1 cellular context compared by ENCODE assay signal in the genomic region with DNA sequence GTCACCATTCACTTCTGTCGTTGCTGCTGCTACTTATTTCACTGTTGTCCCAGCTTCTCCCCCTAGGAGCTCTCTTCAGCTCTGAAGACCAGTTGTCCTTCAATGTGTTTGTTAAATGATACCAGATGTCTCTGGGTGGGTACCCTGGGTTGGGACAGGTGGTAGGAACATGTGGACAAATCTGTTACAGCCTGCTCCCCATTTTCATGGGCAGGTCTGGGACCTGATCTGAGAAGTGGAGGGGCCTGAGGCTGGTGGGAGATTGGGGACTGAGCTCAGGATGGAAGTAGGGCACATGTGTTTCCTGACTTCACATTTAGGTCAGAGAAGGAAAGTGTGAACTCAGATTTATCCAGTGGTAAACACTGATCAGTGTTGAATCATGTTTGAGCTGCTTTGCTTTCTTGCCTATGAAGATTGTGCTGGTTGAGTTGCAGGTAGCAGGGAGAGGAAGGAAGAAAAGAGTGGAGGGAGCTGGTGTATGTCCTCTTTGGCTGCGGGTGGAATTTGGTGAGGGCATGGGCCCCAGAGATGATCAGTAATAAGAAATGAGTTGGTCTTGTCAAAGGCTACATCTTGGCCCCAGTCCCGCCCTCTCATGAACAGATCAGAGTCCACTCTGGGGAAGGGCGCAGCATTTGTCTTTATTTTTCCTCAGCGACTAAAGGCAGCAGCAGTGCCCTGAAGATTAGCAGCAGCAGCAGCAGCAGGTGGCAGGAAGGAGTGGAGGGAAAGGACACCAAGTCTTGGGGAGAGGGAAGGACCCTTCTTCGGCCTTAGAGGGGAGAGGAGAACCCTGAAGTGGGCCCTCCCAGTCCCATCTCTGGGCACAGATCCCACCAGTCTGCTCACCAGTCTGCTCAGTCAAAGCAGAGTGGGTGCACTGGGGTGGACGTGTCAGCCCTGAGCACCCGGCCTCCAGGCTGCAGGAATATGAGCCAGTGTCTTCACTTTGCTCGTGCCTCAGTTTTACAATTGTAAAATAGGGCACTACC.
TF ChIP-seq lines count a peak whose summit lies in the region.

No MANE protein-coding gene starts in this region.

TF ChIP-seq in A549, 52 proteins besides CTCF, POLR2A, EP300 and RAD21:
- no peak for TF ChIP-seq POLR2AphosphoS2 (conservative IDR thresholded peaks at IDR 0.05; ENCODE audit: low read length)
- no peak for TF ChIP-seq EHF (CRISPR knock-in tag; IDR thresholded peaks at IDR 0.05)
- no peak for TF ChIP-seq ZC3H11A (IDR thresholded peaks at IDR 0.05)
- TF ChIP-seq, protein P1, sequence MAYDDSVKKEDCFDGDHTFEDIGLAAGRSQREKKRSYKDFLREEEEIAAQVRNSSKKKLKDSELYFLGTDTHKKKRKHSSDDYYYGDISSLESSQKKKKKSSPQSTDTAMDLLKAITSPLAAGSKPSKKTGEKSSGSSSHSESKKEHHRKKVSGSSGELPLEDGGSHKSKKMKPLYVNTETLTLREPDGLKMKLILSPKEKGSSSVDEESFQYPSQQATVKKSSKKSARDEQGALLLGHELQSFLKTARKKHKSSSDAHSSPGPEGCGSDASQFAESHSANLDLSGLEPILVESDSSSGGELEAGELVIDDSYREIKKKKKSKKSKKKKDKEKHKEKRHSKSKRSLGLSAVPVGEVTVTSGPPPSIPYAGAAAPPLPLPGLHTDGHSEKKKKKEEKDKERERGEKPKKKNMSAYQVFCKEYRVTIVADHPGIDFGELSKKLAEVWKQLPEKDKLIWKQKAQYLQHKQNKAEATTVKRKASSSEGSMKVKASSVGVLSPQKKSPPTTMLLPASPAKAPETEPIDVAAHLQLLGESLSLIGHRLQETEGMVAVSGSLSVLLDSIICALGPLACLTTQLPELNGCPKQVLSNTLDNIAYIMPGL (CRISPR knock-in tag; IDR thresholded peaks at IDR 0.05; ENCODE audit: borderline replicate concordance), result no peak
- no peak for TF ChIP-seq FOSB (CRISPR knock-in tag; IDR thresholded peaks at IDR 0.05)
- TF ChIP-seq CHD2 (IDR thresholded peaks at IDR 0.05; ENCODE audit: low read length, partially characterized antibody), result no peak
- no peak for TF ChIP-seq RCOR1 (IDR thresholded peaks at IDR 0.05; ENCODE audit: low read depth, low read length)
